16 cellular contexts compared by ENCODE assay signal in the genomic region with DNA sequence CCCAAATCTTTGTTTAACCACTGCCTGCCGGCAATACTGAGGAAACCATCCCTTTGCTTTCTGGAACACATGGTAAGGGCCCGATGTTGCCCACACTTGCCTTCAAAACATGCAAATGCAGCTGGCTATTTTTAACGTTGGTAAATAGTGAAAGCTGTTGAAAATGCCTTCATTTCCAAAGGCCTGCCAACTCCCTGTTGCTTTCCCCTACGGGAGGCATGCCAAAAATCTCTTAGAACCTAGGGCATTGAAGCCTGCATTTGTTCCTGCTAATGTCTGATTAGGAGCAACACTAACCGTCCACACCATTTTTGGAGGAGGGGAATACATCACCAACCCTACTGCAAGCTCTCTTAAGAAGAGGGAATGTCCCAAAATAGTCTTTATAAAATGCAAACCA.
DNase-seq lines count a peak whose midpoint lies in the region; ATAC-seq lines count a peak whose summit lies in the region.
"Had no signal": no experiment of that assay in that cellular context is flagged by ENCODE, and none has a peak within 500 bp of the region (broad histone marks: within the 10 kb centered on the region; RNA-seq: fewer than 3 reads in every experiment).

No MANE protein-coding gene starts in this region.

- no peaks in the 10 kb centered on the region for H3K4me1 Mint-ChIP-seq in activated CD4-positive, alpha-beta memory T cell treated with anti-CD3 and anti-CD28 coated beads, Interleukin-2, amount 10 ng/mL, durations not matched to agents 7 days and 5 days
- H3K4me1 Mint-ChIP-seq: immature natural killer cell; naive thymus-derived CD4-positive, alpha-beta T cell had no signal

- no peaks in the 10 kb centered on the region for H3K27me3 ChIP-seq in right cardiac atrium (ENCODE audit: control insufficient read depth, insufficient read depth)
- H3K27me3 ChIP-seq: adrenal gland, sigmoid colon had no signal

- POLR2A ChIA-PET in activated CD4-positive, alpha-beta memory T cell treated with anti-CD3 and anti-CD28 coated beads, Interleukin-2, amount 10 ng/mL, durations not matched to agents 7 days and 5 days (lab: Charles Lee) = no interaction called here

- no peak overlapping the region for H3K27ac Mint-ChIP-seq in activated CD4-positive, alpha-beta memory T cell treated with anti-CD3 and anti-CD28 coated beads, Interleukin-2, amount 10 ng/mL, durations not matched to agents 7 days and 5 days
- H3K27ac Mint-ChIP-seq: immature natural killer cell; naive thymus-derived CD4-positive, alpha-beta T cell; T-helper 1 cell treated with Interleukin-12 subunit alpha and Interleukin-12 subunit beta and Interleukin-4 antibody, amounts not matched to agents 30 μg/mL and 1 μg/mL, for 36 hours had no signal

- no peak overlapping the region for H3K4me3 Mint-ChIP-seq in activated CD4-positive, alpha-beta memory T cell treated with anti-CD3 and anti-CD28 coated beads, Interleukin-2, amount 10 ng/mL, durations not matched to agents 7 days and 5 days
- H3K4me3 Mint-ChIP-seq: immature natural killer cell; naive thymus-derived CD4-positive, alpha-beta T cell; T-helper 1 cell treated with Interleukin-12 subunit alpha and Interleukin-12 subunit beta and Interleukin-4 antibody, amounts not matched to agents 30 μg/mL and 1 μg/mL, for 36 hours had no signal

- H3K36me3 Mint-ChIP-seq in activated CD4-positive, alpha-beta memory T cell treated with anti-CD3 and anti-CD28 coated beads, Interleukin-2, amount 10 ng/mL, durations not matched to agents 7 days and 5 days (ENCODE audit: low read depth) = no peaks in the 10 kb centered on the region
- H3K36me3 Mint-ChIP-seq: immature natural killer cell; naive thymus-derived CD4-positive, alpha-beta T cell had no signal

- H3K9me3 ChIP-seq in right cardiac atrium (ENCODE audit: control insufficient read depth, low read length) = no peaks in the 10 kb centered on the region
- H3K9me3 ChIP-seq: adrenal gland, sigmoid colon had no signal

- WGBS in right cardiac atrium = 23% methylated on average over 5 of the region's 5 CpGs

- H3K4me1 ChIP-seq in right cardiac atrium (ENCODE audit: control insufficient read depth, insufficient read depth, low read length) = peaks cover 5% of the 10 kb centered on the region
- H3K4me1 ChIP-seq: sigmoid colon had no signal

- H3K27me3 Mint-ChIP-seq in activated CD4-positive, alpha-beta memory T cell treated with anti-CD3 and anti-CD28 coated beads, Interleukin-2, amount 10 ng/mL, durations not matched to agents 7 days and 5 days = no peaks in the 10 kb centered on the region

- DNase-seq in NCI-H1694 treated with DMSO at 0.1 percent for 48 hours (lab: John Stamatoyannopoulos, UW) = peak; percentile 96
- peak; percentile 12 for DNase-seq in SHP77 treated with DMSO at 0.1 percent for 48 hours (lab: John Stamatoyannopoulos, UW)
- no peak for DNase-seq in right cardiac atrium
- no peak for DNase-seq in NCI-H128 (lab: John Stamatoyannopoulos, UW; ENCODE audit: unreplicated experiment)
- no peak for DNase-seq in activated CD4-positive, alpha-beta memory T cell treated with anti-CD3 and anti-CD28 coated beads, Interleukin-2, amount 10 ng/mL, durations not matched to agents 7 days and 5 days
- DNase-seq: activated CD4-positive, alpha-beta T cell treated with anti-CD3 and anti-CD28 coated beads for 48 hours; activated T-cell treated with anti-CD3 and anti-CD28 coated beads, Interleukin-2, amount 50 U/mL, for 48 hours; immature natural killer cell; naive thymus-derived CD4-positive, alpha-beta T cell; sigmoid colon; stimulated activated naive CD8-positive, alpha-beta T cell treated with anti-CD3 and anti-CD28 coated beads, Interleukin-15, Interleukin-2, amounts not matched to agents 100 U/mL and 50 U/mL, for 24 hours had no signal

- intact Hi-C loops in right cardiac atrium (cut with DNase I) = no loop called here

- CTCF ChIA-PET in activated CD4-positive, alpha-beta memory T cell treated with anti-CD3 and anti-CD28 coated beads, Interleukin-2, amount 10 ng/mL, durations not matched to agents 7 days and 5 days (lab: Charles Lee) = no interaction called here

- H3K9me3 Mint-ChIP-seq in activated CD4-positive, alpha-beta memory T cell treated with anti-CD3 and anti-CD28 coated beads, Interleukin-2, amount 10 ng/mL, durations not matched to agents 7 days and 5 days = no peaks in the 10 kb centered on the region

- no peak overlapping the region for H3K4me3 ChIP-seq in right cardiac atrium (ENCODE audit: low read length)
- H3K4me3 ChIP-seq: sigmoid colon had no signal

- peak overlapping the region; percentile 77 for H3K27ac ChIP-seq in right cardiac atrium (ENCODE audit: low read length)
- peak overlapping the region; percentile 44 for H3K27ac ChIP-seq in temporal lobe (ENCODE audit: low read depth, low read length)
- H3K27ac ChIP-seq: HL-60, sigmoid colon had no signal

- ATAC-seq in right cardiac atrium (peak; percentile 58 to 70), HG03565 (IDR thresholded peaks at IDR 0.05; ENCODE audit: unreplicated experiment) (no peak)
- ATAC-seq: naive thymus-derived CD4-positive, alpha-beta T cell; stimulated activated naive CD8-positive, alpha-beta T cell treated with anti-CD3 and anti-CD28 coated beads, Interleukin-15, Interleukin-2, amounts not matched to agents 100 U/mL and 50 U/mL, for 24 hours had no signal

Comparison
In these comparisons a context has a peak if more than half of its experiments do, and no peak if none do; other contexts are left out.
1. DNase-seq: peak in NCI-H1694 treated with DMSO at 0.1 percent for 48 hours (single experiment) and SHP77 treated with DMSO at 0.1 percent for 48 hours (single experiment); none in right cardiac atrium (0 of 3), NCI-H128 (single experiment) and activated CD4-positive, alpha-beta memory T cell treated with anti-CD3 and anti-CD28 coated beads, Interleukin-2, amount 10 ng/mL, durations not matched to agents 7 days and 5 days (single experiment).